35 cellular contexts compared by ENCODE assay signal in the genomic region with DNA sequence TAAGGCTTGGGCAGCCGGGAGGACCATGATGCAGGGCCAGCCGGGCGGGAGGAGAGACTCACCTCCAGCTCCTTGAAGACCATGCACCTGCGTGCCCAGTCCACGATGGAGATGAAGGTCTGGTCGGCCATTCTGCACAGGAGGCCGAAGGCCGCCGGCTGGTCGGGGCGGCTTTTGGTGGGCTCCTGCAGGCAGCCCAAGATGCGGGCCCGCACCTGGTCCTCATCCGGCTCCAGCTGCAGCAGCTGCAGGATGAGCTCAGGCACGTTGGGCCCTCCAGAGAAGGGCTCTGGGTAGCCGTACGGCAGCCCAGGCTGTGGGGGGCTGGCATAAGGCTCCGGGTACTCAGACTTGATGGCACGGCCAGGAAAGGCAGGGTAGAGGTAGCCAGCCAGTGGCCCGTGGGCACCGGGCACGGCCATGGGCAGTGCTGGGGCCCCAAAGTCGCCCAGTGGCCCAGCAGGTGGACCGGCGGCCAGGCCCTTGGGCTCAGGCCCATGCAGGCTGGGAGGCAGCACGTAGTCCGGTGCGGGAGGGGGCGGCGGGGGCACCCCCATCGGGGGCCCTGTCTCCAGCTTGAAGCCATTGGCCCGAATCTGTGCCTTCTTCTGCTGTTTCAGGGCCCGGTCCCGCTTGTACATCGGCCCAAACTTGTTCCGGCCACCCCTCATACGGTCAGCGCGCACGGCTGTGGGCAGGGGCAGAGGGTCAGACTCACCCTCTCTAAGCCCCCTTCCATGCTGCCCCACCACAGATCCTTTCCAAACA. TPM values are rescaled to one million over a fixed set of nuclear protein-coding genes. Genes with fewer than 3 reads are reported as not detected.
"Had no signal": no experiment of that assay in that cellular context is flagged by ENCODE, and none has a peak within 500 bp of the region (broad histone marks: within the 10 kb centered on the region; RNA-seq: fewer than 3 reads in every experiment).

No MANE protein-coding gene starts in this region.

- H3K9me3 Mint-ChIP-seq: activated CD4-positive, alpha-beta memory T cell treated with anti-CD3 and anti-CD28 coated beads for 36 hours; activated CD4-positive, alpha-beta T cell treated with anti-CD3 and anti-CD28 coated beads, Interleukin-2, amount 10 ng/mL, durations not matched to agents 24 days and 14 days; dendritic cell treated with granulocyte-macrophage colony-stimulating factor and Interleukin-4, amounts not matched to agents 40 ng/mL and 50 ng/mL, for 4 days; natural killer cell treated with Interleukin-12 subunit alpha and Interleukin-12 subunit beta and Interleukin-15 and Interleukin-18, amount 100 ng/mL, for 72 hours; stimulated activated memory B cell treated with anti-CD40 and anti-IgM and Interleukin-4, amounts not matched to agents 10 μg/mL and 1 μg/mL and 100 μg/mL, for 72 hours; stimulated activated naive CD8-positive, alpha-beta T cell treated with anti-CD3 and anti-CD28 coated beads, Interleukin-15, amount 100 ng/mL, for 72 hours had no signal

- H3K27me3 ChIP-seq: ovary had no signal

- H3K36me3 ChIP-seq: esophagus muscularis mucosa, neutrophil, ovary, upper lobe of left lung, vagina had no signal

- H3K4me1 ChIP-seq: foreskin keratinocyte had no signal

- DNase-seq: activated CD4-positive, alpha-beta memory T cell treated with anti-CD3 and anti-CD28 coated beads for 36 hours; activated CD4-positive, alpha-beta T cell treated with anti-CD3 and anti-CD28 coated beads, Interleukin-2, amount 10 ng/mL, durations not matched to agents 24 days and 14 days; activated CD4-positive, CD25-positive, alpha-beta regulatory T cell treated with anti-CD3 and anti-CD28 coated beads, Interleukin-2, amount 50 U/mL, for 72 hours; activated CD8-positive, alpha-beta memory T cell treated with anti-CD3 and anti-CD28 coated beads, Interleukin-2, amount 50 U/mL, for 4 hours; activated gamma-delta T cell treated with Interleukin-2 at 50 U/mL for 16 hours; activated naive CD4-positive, alpha-beta T cell treated with anti-CD3 and anti-CD28 coated beads, Interleukin-2, amount 50 U/mL, for 16 hours; activated T-cell treated with anti-CD3 and anti-CD28 coated beads, Interleukin-2, amount 50 U/mL, for 1 hour; amygdala; caudate nucleus; endodermal cell; foreskin keratinocyte; mesendoderm; stimulated activated CD4-positive, alpha-beta T cell treated with anti-CD3 and anti-CD28 coated beads, Interleukin-4, amount 100 ng/mL, for 24 hours; stimulated activated naive CD8-positive, alpha-beta T cell treated with anti-CD3 and anti-CD28 coated beads, Interleukin-15, amount 100 ng/mL, for 72 hours; substantia nigra; T-helper 17 cell; T1000; upper lobe of left lung had no signal

- H3K27ac Mint-ChIP-seq: activated CD4-positive, alpha-beta memory T cell treated with anti-CD3 and anti-CD28 coated beads for 36 hours; activated CD4-positive, alpha-beta T cell treated with anti-CD3 and anti-CD28 coated beads, Interleukin-2, amount 10 ng/mL, durations not matched to agents 24 days and 14 days; dendritic cell treated with granulocyte-macrophage colony-stimulating factor and Interleukin-4, amounts not matched to agents 40 ng/mL and 50 ng/mL, for 4 days; endodermal cell; natural killer cell treated with Interleukin-12 subunit alpha and Interleukin-12 subunit beta and Interleukin-15 and Interleukin-18, amount 100 ng/mL, for 72 hours; progenitor cell of endocrine pancreas; stimulated activated memory B cell treated with anti-CD40 and anti-IgM and Interleukin-4, amounts not matched to agents 10 μg/mL and 1 μg/mL and 100 μg/mL, for 72 hours; stimulated activated naive CD8-positive, alpha-beta T cell treated with anti-CD3 and anti-CD28 coated beads, Interleukin-15, amount 100 ng/mL, for 72 hours; T-helper 17 cell had no signal

- H2AFZ ChIP-seq: hepatocyte had no signal

- H3K4me3 Mint-ChIP-seq: activated CD4-positive, alpha-beta memory T cell treated with anti-CD3 and anti-CD28 coated beads for 36 hours; activated CD4-positive, alpha-beta T cell treated with anti-CD3 and anti-CD28 coated beads, Interleukin-2, amount 10 ng/mL, durations not matched to agents 24 days and 14 days; dendritic cell treated with granulocyte-macrophage colony-stimulating factor and Interleukin-4, amounts not matched to agents 40 ng/mL and 50 ng/mL, for 4 days; endodermal cell; natural killer cell treated with Interleukin-12 subunit alpha and Interleukin-12 subunit beta and Interleukin-15 and Interleukin-18, amount 100 ng/mL, for 72 hours; stimulated activated memory B cell treated with anti-CD40 and anti-IgM and Interleukin-4, amounts not matched to agents 10 μg/mL and 1 μg/mL and 100 μg/mL, for 72 hours; stimulated activated naive CD8-positive, alpha-beta T cell treated with anti-CD3 and anti-CD28 coated beads, Interleukin-15, amount 100 ng/mL, for 72 hours had no signal

- H3K79me2 ChIP-seq: hepatocyte had no signal

- H3K4me3 ChIP-seq: esophagus muscularis mucosa, hepatocyte, lung, ovary, skin epidermis, upper lobe of left lung, vagina had no signal

- ATAC-seq: foreskin keratinocyte; natural killer cell treated with Interleukin-12 subunit alpha and Interleukin-12 subunit beta and Interleukin-15 and Interleukin-18, amount 100 ng/mL, for 72 hours; sciatic nerve; stimulated activated memory B cell treated with anti-CD40 and anti-IgM and Interleukin-4, amounts not matched to agents 10 μg/mL and 1 μg/mL and 100 μg/mL, for 72 hours; stimulated activated naive CD8-positive, alpha-beta T cell treated with anti-CD3 and anti-CD28 coated beads, Interleukin-15, amount 100 ng/mL, for 72 hours; T-helper 17 cell had no signal

- H3K27ac ChIP-seq: esophagus muscularis mucosa, foreskin keratinocyte, hepatocyte, neutrophil, ovary, skin epidermis, upper lobe of left lung, vagina had no signal

- H3K4me2 ChIP-seq: hepatocyte had no signal

- H3K9me3 ChIP-seq: esophagus muscularis mucosa, neutrophil, ovary, upper lobe of left lung, vagina had no signal

RNA-seq across cellular contexts. Expression of a gene that starts 7.0 kb away (rescaled TPM):
- total RNA-seq: activated CD4-positive, alpha-beta memory T cell treated with anti-CD3 and anti-CD28 coated beads for 36 hours; activated CD4-positive, alpha-beta T cell treated with anti-CD3 and anti-CD28 coated beads, Interleukin-2, amount 10 ng/mL, durations not matched to agents 24 days and 14 days; activated CD8-positive, alpha-beta memory T cell treated with anti-CD3 and anti-CD28 coated beads for 36 hours; foreskin keratinocyte; mononuclear cell; myocyte; natural killer cell treated with Interleukin-12 subunit alpha and Interleukin-12 subunit beta and Interleukin-15 and Interleukin-18, amount 100 ng/mL, for 72 hours; renal cortical epithelial cell; sciatic nerve; T-helper 17 cell had no signal
- polyA plus RNA-seq: foreskin keratinocyte, keratinocyte had no signal

RNA-seq across cellular contexts. Expression of a gene that starts 50.0 kb away (rescaled TPM):
- total RNA-seq: activated CD4-positive, alpha-beta memory T cell treated with anti-CD3 and anti-CD28 coated beads for 36 hours; activated CD4-positive, alpha-beta T cell treated with anti-CD3 and anti-CD28 coated beads, Interleukin-2, amount 10 ng/mL, durations not matched to agents 24 days and 14 days; activated CD8-positive, alpha-beta memory T cell treated with anti-CD3 and anti-CD28 coated beads for 36 hours; esophagus muscularis mucosa; hepatocyte; lung; myocyte; natural killer cell treated with Interleukin-12 subunit alpha and Interleukin-12 subunit beta and Interleukin-15 and Interleukin-18, amount 100 ng/mL, for 72 hours; ovary; progenitor cell of endocrine pancreas; renal cortical epithelial cell; sciatic nerve; T-helper 17 cell; upper lobe of left lung had no signal
- polyA plus RNA-seq: hepatocyte, keratinocyte, lung, ovary had no signal
